ENCODE assay signal across 10 cellular contexts in the genomic region with DNA sequence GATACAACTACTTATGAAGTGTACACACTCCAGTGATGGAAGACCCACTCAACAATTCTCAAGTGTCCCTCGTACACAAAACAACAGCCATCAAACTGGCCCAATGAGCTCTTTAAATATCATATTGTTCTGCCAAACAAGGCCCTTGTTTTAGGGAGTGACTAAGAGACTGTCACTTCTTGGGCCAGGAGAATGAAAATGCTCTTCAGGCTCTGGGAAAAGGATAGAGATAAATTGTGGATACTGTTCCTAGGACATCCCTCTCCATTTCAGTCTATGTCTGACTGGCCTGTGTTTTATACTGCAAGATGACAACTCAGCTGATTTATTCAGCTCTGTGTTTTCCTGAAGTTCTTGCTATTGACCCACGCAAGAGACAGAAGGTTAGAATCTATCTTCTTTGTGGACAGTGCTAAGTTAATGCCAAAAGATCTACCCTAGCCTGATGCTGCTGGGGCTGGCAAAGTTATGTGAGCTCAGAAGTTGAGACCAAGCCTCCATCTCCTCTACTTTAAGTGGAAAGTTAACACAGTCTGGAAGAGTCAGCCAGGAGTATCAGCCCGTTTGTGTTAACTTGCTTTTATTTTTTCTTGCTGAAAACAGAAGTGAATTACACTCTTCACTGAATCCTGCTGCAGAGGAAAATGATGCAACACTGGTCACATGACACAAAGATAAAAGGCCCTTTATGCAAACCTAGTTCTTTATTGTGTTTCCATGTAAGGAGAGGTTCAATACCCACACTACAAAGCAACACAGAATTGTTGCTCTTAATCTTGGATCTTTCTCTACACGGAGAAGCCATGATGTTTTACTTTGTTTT. TPM values are rescaled to one million over a fixed set of nuclear protein-coding genes. Genes with fewer than 3 reads are reported as not detected.
DNase-seq lines count a peak whose midpoint lies in the region; ATAC-seq, FAIRE-seq and TF ChIP-seq lines count a peak whose summit lies in the region.
"Had no signal": no experiment of that assay in that cellular context is flagged by ENCODE, and none has a peak within 500 bp of the region (broad histone marks: within the 10 kb centered on the region; RNA-seq: fewer than 3 reads in every experiment).

No MANE protein-coding gene starts in this region.

- no peak overlapping the region for H4K91ac ChIP-seq in neuronal stem cell (ENCODE audit: low read depth, low read length, poor library complexity)

- no peak overlapping the region for H4K8ac ChIP-seq in neuronal stem cell (ENCODE audit: low read depth, low read length)

- H4K20me1 ChIP-seq in endothelial cell of umbilical vein (replicated peaks; ENCODE audit: control insufficient read depth, extremely low read depth, insufficient read depth, low read length): no peaks in the 10 kb centered on the region

- peaks cover 4% of the 10 kb centered on the region for H3K4me1 ChIP-seq in endothelial cell of umbilical vein (ENCODE audit: control insufficient read depth, extremely low read depth, insufficient read depth, low read length)
- peaks cover 8 to 12% of the 10 kb centered on the region in 2 donors for H3K4me1 ChIP-seq in neuronal stem cell (ENCODE audit: control insufficient read depth in 2 of 2, insufficient read depth in 1 of 2, low read depth in 1 of 2, low read length in 2 of 2)

- H2BK15ac ChIP-seq in neuronal stem cell (ENCODE audit: low read length): no peak overlapping the region

- FAIRE-seq in endothelial cell of umbilical vein (lab: Jason Lieb, UNC): no peak

- H2BK5ac ChIP-seq in neuronal stem cell (ENCODE audit: low read length): no peak overlapping the region

- dilution Hi-C loops in endothelial cell of umbilical vein (cut with MboI; ENCODE audit: extremely low pct_ligation_motif_present, low sequenced_read_pairs): no loop called here

- H3K79me2 ChIP-seq in endothelial cell of umbilical vein (ENCODE audit: control insufficient read depth, insufficient read depth, low read length): no peaks in the 10 kb centered on the region

- TF ChIP-seq CTCF in endothelial cell of umbilical vein (IDR thresholded peaks at IDR 0.05; ENCODE audit: extremely low read depth in 1 of 2, insufficient read depth in 1 of 2, low read depth in 1 of 2, low read length in 2 of 2): no peak

- H3K18ac ChIP-seq in neuronal stem cell (ENCODE audit: low read length): no peak overlapping the region

- H3K4me3 ChIP-seq in endothelial cell of umbilical vein (replicated peaks in 1 of 3; ENCODE audit: insufficient read depth in 1 of 3, low read depth in 1 of 3, low read length in 3 of 3): no peak overlapping the region
- no peak overlapping the region for H3K4me3 ChIP-seq in neuronal stem cell (ENCODE audit: low read length in 2 of 2)
- H3K4me3 ChIP-seq: ovary, SJSA1 had no signal

- no peaks in the 10 kb centered on the region for H3K9me1 ChIP-seq in endothelial cell of umbilical vein (replicated peaks; ENCODE audit: control insufficient read depth, extremely low read depth, insufficient read depth, low read length)

- no peaks in the 10 kb centered on the region for H3K79me1 ChIP-seq in neuronal stem cell (ENCODE audit: low read depth, low read length)

- no peak overlapping the region for H2AK5ac ChIP-seq in neuronal stem cell (ENCODE audit: low read depth, low read length)

- no TSS peak for BruUV-seq in endothelial cell of umbilical vein (replicated peaks; lab: Mats Ljungman, UMichigan)

- H3K27me3 ChIP-seq in endothelial cell of umbilical vein (ENCODE audit: control insufficient read depth in 2 of 2, insufficient read depth in 2 of 2, low read length in 2 of 2): no peaks in the 10 kb centered on the region
- no peaks in the 10 kb centered on the region for H3K27me3 ChIP-seq in neuronal stem cell (ENCODE audit: control insufficient read depth in 3 of 3, insufficient read depth in 3 of 3, low read depth in 1 of 3, low read length in 3 of 3)
- H3K27me3 ChIP-seq: ovary, SJSA1 had no signal

- H3K9ac ChIP-seq in endothelial cell of umbilical vein (replicated peaks; ENCODE audit: extremely low read depth, insufficient read depth, low read length) (no peak overlapping the region), neuronal stem cell (ENCODE audit: low read depth, low read length, poor library complexity) (no peak overlapping the region)

- WGBS in neuronal stem cell (ENCODE audit: extremely low coverage in 2 of 2, insufficient read length in 2 of 2, insufficient replicate concordance in 1 of 2), 2 donors: no CpG with 5 or more reads among the region's 4 CpGs

- intact Hi-C loops in endothelial cell of umbilical vein (cut with micrococcal nuclease): no loop called here

- peak; percentile 12 for DNase-seq in SHP77 treated with DMSO at 0.1 percent for 48 hours (lab: John Stamatoyannopoulos, UW)
- no peak for DNase-seq in SHP77 (lab: John Stamatoyannopoulos, UW)
- peak; percentile 37 for DNase-seq in RPMI7951 (ENCODE audit: low read depth)
- DNase-seq in endothelial cell of umbilical vein (ENCODE audit: low read depth, low spot score): peak; percentile 21
- no peak for DNase-seq in neuronal stem cell (ENCODE audit: low spot score)

- ATAC-seq in HG02798 (IDR thresholded peaks at IDR 0.05; ENCODE audit: poor library complexity, unreplicated experiment) (no peak), GM21619 (IDR thresholded peaks at IDR 0.05; ENCODE audit: unreplicated experiment) (no peak), GM19324 (IDR thresholded peaks at IDR 0.05; ENCODE audit: low FRiP score, unreplicated experiment) (no peak)

- H3K9me3 ChIP-seq in endothelial cell of umbilical vein (replicated peaks; ENCODE audit: control insufficient read depth, insufficient read depth, low read length) (no peaks in the 10 kb centered on the region), neuronal stem cell (replicated peaks in 1 of 2; ENCODE audit: control insufficient read depth in 2 of 2, insufficient read depth in 1 of 2, low read depth in 1 of 2, low read length in 2 of 2) (no peaks in the 10 kb centered on the region)
- H3K9me3 ChIP-seq: ovary, SJSA1 had no signal

- H3K4me2 ChIP-seq in endothelial cell of umbilical vein (ENCODE audit: insufficient read depth, low read length) (no peak overlapping the region), neuronal stem cell (ENCODE audit: insufficient read depth, low read length, poor library complexity, severe bottlenecking) (no peak overlapping the region)

- H3K36me3 ChIP-seq in endothelial cell of umbilical vein (ENCODE audit: control insufficient read depth in 2 of 2, extremely low read depth in 1 of 2, insufficient read depth in 2 of 2, low read length in 2 of 2) (no peaks in the 10 kb centered on the region), neuronal stem cell (replicated peaks in 1 of 2; ENCODE audit: control insufficient read depth in 2 of 2, insufficient read depth in 2 of 2, low read length in 2 of 2) (no peaks in the 10 kb centered on the region)
- H3K36me3 ChIP-seq: ovary, SJSA1 had no signal

- CTCF ChIA-PET in endothelial cell of umbilical vein (lab: Charles Lee): interaction anchor here (1.0 to 1.1 kb wide), 2 partner anchors 13 to 83 kb away, joined by 3 to 6 read pairs; no protein-coding TSS in a partner anchor

- POLR2A ChIA-PET in endothelial cell of umbilical vein (lab: Charles Lee): no interaction called here

- H3K27ac ChIP-seq in endothelial cell of umbilical vein (ENCODE audit: insufficient read depth, low read depth, low read length) (no peak overlapping the region), neuronal stem cell (replicated peaks; ENCODE audit: low read length) (peak overlapping the region; percentile 76)
- H3K27ac ChIP-seq: SJSA1 had no signal

- H3K4ac ChIP-seq in neuronal stem cell (ENCODE audit: low read length): no peak overlapping the region

- no peak overlapping the region for H3K23ac ChIP-seq in neuronal stem cell (ENCODE audit: low read depth, low read length, poor library complexity)

- H3K14ac ChIP-seq in neuronal stem cell (ENCODE audit: low read length): no peak overlapping the region

- H2AFZ ChIP-seq in endothelial cell of umbilical vein (ENCODE audit: low read depth, low read length) (peak overlapping the region; percentile 72), neuronal stem cell (ENCODE audit: low read length) (peak overlapping the region; percentile 73)

- TF ChIP-seq POLR2A in endothelial cell of umbilical vein (IDR thresholded peaks at IDR 0.05; ENCODE audit: low read depth, low read length): no peak

- H2BK120ac ChIP-seq in neuronal stem cell (ENCODE audit: low read depth, low read length): no peak overlapping the region

- H2BK12ac ChIP-seq in neuronal stem cell (ENCODE audit: low read length): no peak overlapping the region

TF ChIP-seq in endothelial cell of umbilical vein, 7 proteins besides CTCF, POLR2A, EP300 and RAD21:
- TF ChIP-seq EZH2 (IDR thresholded peaks at IDR 0.05; ENCODE audit: borderline replicate concordance, low read depth, low read length, severe bottlenecking) (no peak), JUN (IDR thresholded peaks at IDR 0.05; ENCODE audit: borderline replicate concordance, insufficient read depth, insufficient read length, low read depth) (no peak), FOS (IDR thresholded peaks at IDR 0.05; ENCODE audit: borderline replicate concordance, insufficient read depth, low read length) (no peak), POLR2AphosphoS5 (IDR thresholded peaks at IDR 0.05; ENCODE audit: insufficient read depth, low read depth, low read length) (no peak), GATA2 (IDR thresholded peaks at IDR 0.05; ENCODE audit: insufficient read depth, insufficient read length, low read depth, low read length) (no peak), MYC (IDR thresholded peaks at IDR 0.05; ENCODE audit: low read depth, low read length) (no peak)
- TF ChIP-seq, protein P1, sequence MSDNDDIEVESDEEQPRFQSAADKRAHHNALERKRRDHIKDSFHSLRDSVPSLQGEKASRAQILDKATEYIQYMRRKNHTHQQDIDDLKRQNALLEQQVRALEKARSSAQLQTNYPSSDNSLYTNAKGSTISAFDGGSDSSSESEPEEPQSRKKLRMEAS (IDR thresholded peaks at IDR 0.05; ENCODE audit: insufficient read depth, insufficient read length): no peak

RNA-seq across cellular contexts. Expression of a gene that starts 14.6 kb away (rescaled TPM):
- total RNA-seq in RPMI7951 (2014; rRNA removed; shearing (Covaris generic)): 1.7 and 5.7 TPM in 2 replicates
- total RNA-seq in endothelial cell of umbilical vein: 75.8 and 86.7 TPM in 2 replicates
- polyA plus RNA-seq in endothelial cell of umbilical vein: 40.0 and 57.3 TPM in 2 replicates
- polyA plus RNA-seq in endothelial cell of umbilical vein (2011; cell fraction: cytosol; rRNA removed): 43.3 and 47.7 TPM in 2 replicates
- polyA plus RNA-seq in endothelial cell of umbilical vein (2011; cell fraction: nucleus; rRNA removed): 63.4 and 71.0 TPM in 2 replicates
- 36.5 and 37.6 TPM in 2 replicates for polyA plus RNA-seq in endothelial cell of umbilical vein (2012)
- 103 and 114 TPM in 2 replicates for polyA minus RNA-seq in endothelial cell of umbilical vein
- 0.31 TPM for polyA minus RNA-seq in endothelial cell of umbilical vein (2011; cell fraction: cytosol; rRNA and poly(A)+ RNA removed)
- 63.4 and 65.7 TPM in 2 replicates for polyA minus RNA-seq in endothelial cell of umbilical vein (2011; cell fraction: nucleus; rRNA and poly(A)+ RNA removed)
- 2.1 TPM for polyA plus RNA-seq in neuronal stem cell (2013, experiment 1 of 2)
- 2.2 TPM for polyA plus RNA-seq in neuronal stem cell (2013, experiment 2 of 2)

Comparison
In these comparisons a context has a peak if more than half of its experiments do, and no peak if none do; other contexts are left out.
1. DNase-seq: peak in SHP77 treated with DMSO at 0.1 percent for 48 hours (single experiment), RPMI7951 (single experiment) and endothelial cell of umbilical vein (single experiment); none in SHP77 (0 of 2) and neuronal stem cell (single experiment).
2. RNA of a gene that starts 14.6 kb away (total RNA-seq): 75.8 to 86.7 TPM in endothelial cell of umbilical vein; 1.7 to 5.7 TPM in RPMI7951; every median in the first group is over 10 times any median in the second.